In genomic region chr21:19855522-19855921, GRCh38 we compare ENCODE assay signal across 17 cellular contexts.
"Had no signal": no experiment of that assay in that cellular context is flagged by ENCODE, and none has a peak within 500 bp of the region (broad histone marks: within the 10 kb centered on the region; RNA-seq: fewer than 3 reads in every experiment).

No MANE protein-coding gene starts in this region.

- DNase-seq: Karpas-422, KBM-7, MG63, NCI-H1092, NCI-H1105 treated with DMSO at 0.1 percent for 48 hours, NCI-H1417 treated with DMSO at 0.1 percent for 48 hours, NCI-H146, NCI-H1694 treated with DMSO at 0.1 percent for 48 hours, NCI-H1930, NCI-H2081, NCI-H2107, NCI-H2227 treated with DMSO at 0.1 percent for 48 hours, NCI-H69, NCI-H774, PC-3, SHP77 treated with DMSO at 0.1 percent for 48 hours, SJCRH30 had no signal

- H3K27ac ChIP-seq: SJCRH30 had no signal

- H3K4me1 ChIP-seq: SJCRH30 had no signal

- H3K4me3 ChIP-seq: MG63, SJCRH30 had no signal

- H3K27me3 ChIP-seq: MG63, SJCRH30 had no signal

- H3K9me3 ChIP-seq: MG63, SJCRH30 had no signal

- H3K36me3 ChIP-seq: MG63, SJCRH30 had no signal
